1 cellular context compared by ENCODE assay signal in the genomic region with DNA sequence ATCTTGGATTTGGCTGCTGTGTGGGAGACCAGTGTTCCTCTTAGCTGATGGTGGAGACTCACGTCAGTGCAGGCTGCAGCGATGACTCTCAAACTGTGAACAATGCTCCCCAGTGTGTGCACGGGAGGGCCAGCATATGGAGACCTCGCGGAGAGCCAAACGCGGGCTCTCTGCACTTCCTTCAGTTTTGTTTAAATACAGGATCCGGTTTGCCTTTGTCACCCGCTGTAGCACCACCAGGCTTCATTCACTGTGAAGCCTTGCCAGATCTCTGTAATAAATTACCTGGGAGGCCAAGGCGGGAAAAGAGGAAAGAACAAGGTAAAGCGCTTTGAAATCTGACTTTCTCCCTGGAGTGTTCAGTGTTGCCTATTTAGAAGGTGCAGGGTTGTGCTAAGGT.
A peak's percentile ranks its signal among the peaks of the same experiment; 100 is the strongest.
TF ChIP-seq lines count a peak whose summit lies in the region.

No MANE protein-coding gene starts in this region.

TF ChIP-seq in HepG2, 621 proteins besides CTCF, POLR2A, EP300 and RAD21 (continued from another document and continues in another):
- TF ChIP-seq, protein P1, sequence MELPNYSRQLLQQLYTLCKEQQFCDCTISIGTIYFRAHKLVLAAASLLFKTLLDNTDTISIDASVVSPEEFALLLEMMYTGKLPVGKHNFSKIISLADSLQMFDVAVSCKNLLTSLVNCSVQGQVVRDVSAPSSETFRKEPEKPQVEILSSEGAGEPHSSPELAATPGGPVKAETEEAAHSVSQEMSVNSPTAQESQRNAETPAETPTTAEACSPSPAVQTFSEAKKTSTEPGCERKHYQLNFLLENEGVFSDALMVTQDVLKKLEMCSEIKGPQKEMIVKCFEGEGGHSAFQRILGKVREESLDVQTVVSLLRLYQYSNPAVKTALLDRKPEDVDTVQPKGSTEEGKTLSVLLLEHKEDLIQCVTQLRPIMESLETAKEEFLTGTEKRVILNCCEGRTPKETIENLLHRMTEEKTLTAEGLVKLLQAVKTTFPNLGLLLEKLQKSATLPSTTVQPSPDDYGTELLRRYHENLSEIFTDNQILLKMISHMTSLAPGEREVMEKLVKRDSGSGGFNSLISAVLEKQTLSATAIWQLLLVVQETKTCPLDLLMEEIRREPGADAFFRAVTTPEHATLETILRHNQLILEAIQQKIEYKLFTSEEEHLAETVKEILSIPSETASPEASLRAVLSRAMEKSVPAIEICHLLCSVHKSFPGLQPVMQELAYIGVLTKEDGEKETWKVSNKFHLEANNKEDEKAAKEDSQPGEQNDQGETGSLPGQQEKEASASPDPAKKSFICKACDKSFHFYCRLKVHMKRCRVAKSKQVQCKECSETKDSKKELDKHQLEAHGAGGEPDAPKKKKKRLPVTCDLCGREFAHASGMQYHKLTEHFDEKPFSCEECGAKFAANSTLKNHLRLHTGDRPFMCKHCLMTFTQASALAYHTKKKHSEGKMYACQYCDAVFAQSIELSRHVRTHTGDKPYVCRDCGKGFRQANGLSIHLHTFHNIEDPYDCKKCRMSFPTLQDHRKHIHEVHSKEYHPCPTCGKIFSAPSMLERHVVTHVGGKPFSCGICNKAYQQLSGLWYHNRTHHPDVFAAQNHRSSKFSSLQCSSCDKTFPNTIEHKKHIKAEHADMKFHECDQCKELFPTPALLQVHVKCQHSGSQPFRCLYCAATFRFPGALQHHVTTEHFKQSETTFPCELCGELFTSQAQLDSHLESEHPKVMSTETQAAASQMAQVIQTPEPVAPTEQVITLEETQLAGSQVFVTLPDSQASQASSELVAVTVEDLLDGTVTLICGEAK (IDR thresholded peaks at IDR 0.05) = no peak
- TF ChIP-seq, protein P1 (CRISPR knock-in tag; IDR thresholded peaks at IDR 0.05) = peak; percentile 67; the same call in 1 of the 2 replicates
- TF ChIP-seq, protein P2, sequence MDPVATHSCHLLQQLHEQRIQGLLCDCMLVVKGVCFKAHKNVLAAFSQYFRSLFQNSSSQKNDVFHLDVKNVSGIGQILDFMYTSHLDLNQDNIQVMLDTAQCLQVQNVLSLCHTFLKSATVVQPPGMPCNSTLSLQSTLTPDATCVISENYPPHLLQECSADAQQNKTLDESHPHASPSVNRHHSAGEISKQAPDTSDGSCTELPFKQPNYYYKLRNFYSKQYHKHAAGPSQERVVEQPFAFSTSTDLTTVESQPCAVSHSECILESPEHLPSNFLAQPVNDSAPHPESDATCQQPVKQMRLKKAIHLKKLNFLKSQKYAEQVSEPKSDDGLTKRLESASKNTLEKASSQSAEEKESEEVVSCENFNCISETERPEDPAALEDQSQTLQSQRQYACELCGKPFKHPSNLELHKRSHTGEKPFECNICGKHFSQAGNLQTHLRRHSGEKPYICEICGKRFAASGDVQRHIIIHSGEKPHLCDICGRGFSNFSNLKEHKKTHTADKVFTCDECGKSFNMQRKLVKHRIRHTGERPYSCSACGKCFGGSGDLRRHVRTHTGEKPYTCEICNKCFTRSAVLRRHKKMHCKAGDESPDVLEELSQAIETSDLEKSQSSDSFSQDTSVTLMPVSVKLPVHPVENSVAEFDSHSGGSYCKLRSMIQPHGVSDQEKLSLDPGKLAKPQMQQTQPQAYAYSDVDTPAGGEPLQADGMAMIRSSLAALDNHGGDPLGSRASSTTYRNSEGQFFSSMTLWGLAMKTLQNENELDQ (CRISPR knock-in tag; IDR thresholded peaks at IDR 0.05; ENCODE audit: borderline replicate concordance) = no peak
- TF ChIP-seq, protein P3, sequence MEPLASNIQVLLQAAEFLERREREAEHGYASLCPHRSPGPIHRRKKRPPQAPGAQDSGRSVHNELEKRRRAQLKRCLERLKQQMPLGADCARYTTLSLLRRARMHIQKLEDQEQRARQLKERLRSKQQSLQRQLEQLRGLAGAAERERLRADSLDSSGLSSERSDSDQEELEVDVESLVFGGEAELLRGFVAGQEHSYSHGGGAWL (CRISPR knock-in tag; IDR thresholded peaks at IDR 0.05) = no peak
- no peak for TF ChIP-seq BORCS8-MEF2B (CRISPR knock-in tag; IDR thresholded peaks at IDR 0.05)
- TF ChIP-seq, protein P4, sequence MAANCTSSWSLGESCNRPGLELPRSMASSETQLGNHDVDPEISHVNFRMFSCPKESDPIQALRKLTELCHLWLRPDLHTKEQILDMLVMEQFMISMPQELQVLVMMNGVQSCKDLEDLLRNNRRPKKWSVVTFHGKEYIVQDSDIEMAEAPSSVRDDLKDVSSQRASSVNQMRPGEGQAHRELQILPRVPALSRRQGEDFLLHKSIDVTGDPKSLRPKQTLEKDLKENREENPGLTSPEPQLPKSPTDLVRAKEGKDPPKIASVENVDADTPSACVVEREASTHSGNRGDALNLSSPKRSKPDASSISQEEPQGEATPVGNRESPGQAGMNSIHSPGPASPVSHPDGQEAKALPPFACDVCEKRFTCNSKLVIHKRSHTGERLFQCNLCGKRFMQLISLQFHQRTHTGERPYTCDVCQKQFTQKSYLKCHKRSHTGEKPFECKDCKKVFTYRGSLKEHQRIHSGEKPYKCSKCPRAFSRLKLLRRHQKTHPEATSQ (CRISPR knock-in tag; IDR thresholded peaks at IDR 0.05; ENCODE audit: borderline replicate concordance) = no peak
- TF ChIP-seq, protein P5, sequence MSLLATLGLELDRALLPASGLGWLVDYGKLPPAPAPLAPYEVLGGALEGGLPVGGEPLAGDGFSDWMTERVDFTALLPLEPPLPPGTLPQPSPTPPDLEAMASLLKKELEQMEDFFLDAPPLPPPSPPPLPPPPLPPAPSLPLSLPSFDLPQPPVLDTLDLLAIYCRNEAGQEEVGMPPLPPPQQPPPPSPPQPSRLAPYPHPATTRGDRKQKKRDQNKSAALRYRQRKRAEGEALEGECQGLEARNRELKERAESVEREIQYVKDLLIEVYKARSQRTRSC (CRISPR knock-in tag; IDR thresholded peaks at IDR 0.05; ENCODE audit: low read depth) = no peak
- TF ChIP-seq ARNT2 (CRISPR knock-in tag; IDR thresholded peaks at IDR 0.05; ENCODE audit: low read depth) = no peak
- no peak for TF ChIP-seq ZNF629 (CRISPR knock-in tag; conservative IDR thresholded peaks at IDR 0.05)
- 0 out of 2 replicates have a peak, but pooled peaks have one; percentile 36 for TF ChIP-seq ZNF331 (CRISPR knock-in tag; IDR thresholded peaks at IDR 0.05)
- TF ChIP-seq, protein P6, sequence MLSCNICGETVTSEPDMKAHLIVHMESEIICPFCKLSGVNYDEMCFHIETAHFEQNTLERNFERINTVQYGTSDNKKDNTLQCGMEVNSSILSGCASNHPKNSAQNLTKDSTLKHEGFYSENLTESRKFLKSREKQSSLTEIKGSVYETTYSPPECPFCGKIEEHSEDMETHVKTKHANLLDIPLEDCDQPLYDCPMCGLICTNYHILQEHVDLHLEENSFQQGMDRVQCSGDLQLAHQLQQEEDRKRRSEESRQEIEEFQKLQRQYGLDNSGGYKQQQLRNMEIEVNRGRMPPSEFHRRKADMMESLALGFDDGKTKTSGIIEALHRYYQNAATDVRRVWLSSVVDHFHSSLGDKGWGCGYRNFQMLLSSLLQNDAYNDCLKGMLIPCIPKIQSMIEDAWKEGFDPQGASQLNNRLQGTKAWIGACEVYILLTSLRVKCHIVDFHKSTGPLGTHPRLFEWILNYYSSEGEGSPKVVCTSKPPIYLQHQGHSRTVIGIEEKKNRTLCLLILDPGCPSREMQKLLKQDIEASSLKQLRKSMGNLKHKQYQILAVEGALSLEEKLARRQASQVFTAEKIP (CRISPR knock-in tag; IDR thresholded peaks at IDR 0.05; ENCODE audit: borderline replicate concordance) = no peak
- TF ChIP-seq ZFP36L1 (CRISPR knock-in tag; IDR thresholded peaks at IDR 0.05) = no peak
- TF ChIP-seq ZNF652 (CRISPR knock-in tag; IDR thresholded peaks at IDR 0.05; ENCODE audit: borderline replicate concordance, low read depth) = no peak
- TF ChIP-seq ZNF569 (CRISPR knock-in tag; IDR thresholded peaks at IDR 0.05; ENCODE audit: borderline replicate concordance) = no peak
- no peak for TF ChIP-seq ZSCAN12 (CRISPR knock-in tag; IDR thresholded peaks at IDR 0.05)
- no peak for TF ChIP-seq ATF7-NPFF (CRISPR knock-in tag; IDR thresholded peaks at IDR 0.05; ENCODE audit: low read depth)
- TF ChIP-seq, protein P7, sequence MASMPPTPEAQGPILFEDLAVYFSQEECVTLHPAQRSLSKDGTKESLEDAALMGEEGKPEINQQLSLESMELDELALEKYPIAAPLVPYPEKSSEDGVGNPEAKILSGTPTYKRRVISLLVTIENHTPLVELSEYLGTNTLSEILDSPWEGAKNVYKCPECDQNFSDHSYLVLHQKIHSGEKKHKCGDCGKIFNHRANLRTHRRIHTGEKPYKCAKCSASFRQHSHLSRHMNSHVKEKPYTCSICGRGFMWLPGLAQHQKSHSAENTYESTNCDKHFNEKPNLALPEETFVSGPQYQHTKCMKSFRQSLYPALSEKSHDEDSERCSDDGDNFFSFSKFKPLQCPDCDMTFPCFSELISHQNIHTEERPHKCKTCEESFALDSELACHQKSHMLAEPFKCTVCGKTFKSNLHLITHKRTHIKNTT (CRISPR knock-in tag; IDR thresholded peaks at IDR 0.05) = no peak
- TF ChIP-seq, protein P8, sequence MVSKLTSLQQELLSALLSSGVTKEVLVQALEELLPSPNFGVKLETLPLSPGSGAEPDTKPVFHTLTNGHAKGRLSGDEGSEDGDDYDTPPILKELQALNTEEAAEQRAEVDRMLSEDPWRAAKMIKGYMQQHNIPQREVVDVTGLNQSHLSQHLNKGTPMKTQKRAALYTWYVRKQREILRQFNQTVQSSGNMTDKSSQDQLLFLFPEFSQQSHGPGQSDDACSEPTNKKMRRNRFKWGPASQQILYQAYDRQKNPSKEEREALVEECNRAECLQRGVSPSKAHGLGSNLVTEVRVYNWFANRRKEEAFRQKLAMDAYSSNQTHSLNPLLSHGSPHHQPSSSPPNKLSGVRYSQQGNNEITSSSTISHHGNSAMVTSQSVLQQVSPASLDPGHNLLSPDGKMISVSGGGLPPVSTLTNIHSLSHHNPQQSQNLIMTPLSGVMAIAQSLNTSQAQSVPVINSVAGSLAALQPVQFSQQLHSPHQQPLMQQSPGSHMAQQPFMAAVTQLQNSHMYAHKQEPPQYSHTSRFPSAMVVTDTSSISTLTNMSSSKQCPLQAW (CRISPR knock-in tag; IDR thresholded peaks at IDR 0.05) = no peak
- no peak for TF ChIP-seq TBP (CRISPR knock-in tag; IDR thresholded peaks at IDR 0.05)
- no peak for TF ChIP-seq PHB2 (IDR thresholded peaks at IDR 0.05; ENCODE audit: partially characterized antibody)
- TF ChIP-seq ZKSCAN1 (IDR thresholded peaks at IDR 0.05; ENCODE audit: low read length) = no peak
- TF ChIP-seq ZNF550 (CRISPR knock-in tag; IDR thresholded peaks at IDR 0.05; ENCODE audit: borderline replicate concordance) = no peak
- TF ChIP-seq, protein P9, sequence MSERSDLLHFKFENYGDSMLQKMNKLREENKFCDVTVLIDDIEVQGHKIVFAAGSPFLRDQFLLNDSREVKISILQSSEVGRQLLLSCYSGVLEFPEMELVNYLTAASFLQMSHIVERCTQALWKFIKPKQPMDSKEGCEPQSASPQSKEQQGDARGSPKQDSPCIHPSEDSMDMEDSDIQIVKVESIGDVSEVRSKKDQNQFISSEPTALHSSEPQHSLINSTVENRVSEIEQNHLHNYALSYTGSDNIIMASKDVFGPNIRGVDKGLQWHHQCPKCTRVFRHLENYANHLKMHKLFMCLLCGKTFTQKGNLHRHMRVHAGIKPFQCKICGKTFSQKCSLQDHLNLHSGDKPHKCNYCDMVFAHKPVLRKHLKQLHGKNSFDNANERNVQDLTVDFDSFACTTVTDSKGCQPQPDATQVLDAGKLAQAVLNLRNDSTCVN (CRISPR knock-in tag; IDR thresholded peaks at IDR 0.05; ENCODE audit: borderline replicate concordance) = no peak
- no peak for TF ChIP-seq ZNF329 (CRISPR knock-in tag; IDR thresholded peaks at IDR 0.05; ENCODE audit: low read depth)
- TF ChIP-seq TOPORS (CRISPR knock-in tag; IDR thresholded peaks at IDR 0.05) = no peak
- TF ChIP-seq, protein P10, sequence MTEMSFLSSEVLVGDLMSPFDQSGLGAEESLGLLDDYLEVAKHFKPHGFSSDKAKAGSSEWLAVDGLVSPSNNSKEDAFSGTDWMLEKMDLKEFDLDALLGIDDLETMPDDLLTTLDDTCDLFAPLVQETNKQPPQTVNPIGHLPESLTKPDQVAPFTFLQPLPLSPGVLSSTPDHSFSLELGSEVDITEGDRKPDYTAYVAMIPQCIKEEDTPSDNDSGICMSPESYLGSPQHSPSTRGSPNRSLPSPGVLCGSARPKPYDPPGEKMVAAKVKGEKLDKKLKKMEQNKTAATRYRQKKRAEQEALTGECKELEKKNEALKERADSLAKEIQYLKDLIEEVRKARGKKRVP (CRISPR knock-in tag; IDR thresholded peaks at IDR 0.05) = no peak
- TF ChIP-seq TEAD3 (CRISPR knock-in tag; optimal IDR thresholded peaks at IDR 0.05; ENCODE audit: borderline replicate concordance) = no peak
- TF ChIP-seq MYC (CRISPR knock-in tag; IDR thresholded peaks at IDR 0.05; ENCODE audit: borderline replicate concordance) = peak; percentile 59; the same call in 1 of the 2 replicates
- no peak for TF ChIP-seq MTA3 (CRISPR knock-in tag; IDR thresholded peaks at IDR 0.05)
